Comparison of ENCODE assay signal across 18 cellular contexts in genomic region chr1:19388980-19389379, GRCh38.
DNase-seq lines count a peak whose midpoint lies in the region; ATAC-seq lines count a peak whose summit lies in the region.
"Had no signal": no experiment of that assay in that cellular context is flagged by ENCODE, and none has a peak within 500 bp of the region (broad histone marks: within the 10 kb centered on the region; RNA-seq: fewer than 3 reads in every experiment).

No MANE protein-coding gene starts in this region.

- H3K9me3 Mint-ChIP-seq in stimulated activated naive CD8-positive, alpha-beta T cell treated with anti-CD3 and anti-CD28 coated beads, Interleukin-15, Interleukin-2, amounts not matched to agents 100 ng/mL and 50 ng/mL, for 24 hours: no peaks in the 10 kb centered on the region
- H3K9me3 Mint-ChIP-seq in stimulated activated naive CD8-positive, alpha-beta T cell treated with anti-CD3 and anti-CD28 coated beads, Interleukin-15, amount 100 ng/mL, for 72 hours: no peaks in the 10 kb centered on the region
- no peaks in the 10 kb centered on the region for H3K9me3 Mint-ChIP-seq in activated T-helper 1 cell treated with anti-CD3 and anti-CD28 coated beads, Interleukin-12 subunit alpha, Interleukin-12 subunit beta, Interleukin-2, Interleukin-4 antibody, amounts not matched to agents 30 ng/mL and 10 ng/mL and 1 ng/mL, durations not matched to agents 14 hours and 24 hours and 36 hours
- H3K9me3 Mint-ChIP-seq in immature natural killer cell: no peaks in the 10 kb centered on the region
- H3K9me3 Mint-ChIP-seq: activated CD4-positive, alpha-beta memory T cell treated with anti-CD3 and anti-CD28 coated beads, Interleukin-2, amount 10 ng/mL, durations not matched to agents 7 days and 5 days; H9 had no signal

- DNase-seq in stimulated activated naive CD8-positive, alpha-beta T cell treated with anti-CD3 and anti-CD28 coated beads, Interleukin-15, amount 100 ng/mL, for 72 hours: no peak
- DNase-seq in activated T-helper 1 cell treated with anti-CD3 and anti-CD28 coated beads, Interleukin-12 subunit alpha, Interleukin-12 subunit beta, Interleukin-2, Interleukin-4 antibody, amounts not matched to agents 30 ng/mL and 10 ng/mL and 1 ng/mL, durations not matched to agents 14 hours and 24 hours and 36 hours (ENCODE audit: low spot score): no peak
- DNase-seq in immature natural killer cell (no peak), glomerular visceral epithelial cell (ENCODE audit: extremely low spot score) (no peak), D341Med (ENCODE audit: low spot score) (no peak), NCI-H128 (lab: John Stamatoyannopoulos, UW; ENCODE audit: unreplicated experiment) (no peak)
- DNase-seq: activated CD4-positive, alpha-beta memory T cell treated with anti-CD3 and anti-CD28 coated beads, Interleukin-2, amount 10 ng/mL, durations not matched to agents 7 days and 5 days; Calu3; gastrocnemius medialis; H9; NCI-H1436; NCI-H2171; NCI-H748 treated with DMSO at 0.1 percent for 48 hours; SIG-M5; stimulated activated CD8-positive, alpha-beta memory T cell treated with anti-CD3 and anti-CD28 coated beads, Interleukin-4, amount 100 ng/mL, for 48 hours; testis had no signal

- ATAC-seq in stimulated activated naive CD8-positive, alpha-beta T cell treated with anti-CD3 and anti-CD28 coated beads, Interleukin-15, amount 100 ng/mL, for 72 hours: no peak
- ATAC-seq in GM18502 (IDR thresholded peaks at IDR 0.05; ENCODE audit: poor library complexity, unreplicated experiment): no peak
- ATAC-seq: gastrocnemius medialis had no signal

- H3K4me3 Mint-ChIP-seq in stimulated activated naive CD8-positive, alpha-beta T cell treated with anti-CD3 and anti-CD28 coated beads, Interleukin-15, Interleukin-2, amounts not matched to agents 100 ng/mL and 50 ng/mL, for 24 hours: no peak overlapping the region
- H3K4me3 Mint-ChIP-seq in stimulated activated naive CD8-positive, alpha-beta T cell treated with anti-CD3 and anti-CD28 coated beads, Interleukin-15, amount 100 ng/mL, for 72 hours: no peak overlapping the region
- no peak overlapping the region for H3K4me3 Mint-ChIP-seq in activated T-helper 1 cell treated with anti-CD3 and anti-CD28 coated beads, Interleukin-12 subunit alpha, Interleukin-12 subunit beta, Interleukin-2, Interleukin-4 antibody, amounts not matched to agents 30 ng/mL and 10 ng/mL and 1 ng/mL, durations not matched to agents 14 hours and 24 hours and 36 hours
- no peak overlapping the region for H3K4me3 Mint-ChIP-seq in immature natural killer cell
- H3K4me3 Mint-ChIP-seq: activated CD4-positive, alpha-beta memory T cell treated with anti-CD3 and anti-CD28 coated beads, Interleukin-2, amount 10 ng/mL, durations not matched to agents 7 days and 5 days; H9 had no signal

- intact Hi-C loops in activated T-helper 1 cell treated with anti-CD3 and anti-CD28 coated beads, Interleukin-12 subunit alpha, Interleukin-12 subunit beta, Interleukin-2, Interleukin-4 antibody, amounts not matched to agents 30 ng/mL and 10 ng/mL and 1 ng/mL, durations not matched to agents 14 hours and 24 hours and 36 hours (cut with micrococcal nuclease): no loop called here

- H3K27ac Mint-ChIP-seq in stimulated activated naive CD8-positive, alpha-beta T cell treated with anti-CD3 and anti-CD28 coated beads, Interleukin-15, Interleukin-2, amounts not matched to agents 100 ng/mL and 50 ng/mL, for 24 hours: peak overlapping the region; percentile 69
- no peak overlapping the region for H3K27ac Mint-ChIP-seq in stimulated activated naive CD8-positive, alpha-beta T cell treated with anti-CD3 and anti-CD28 coated beads, Interleukin-15, amount 100 ng/mL, for 72 hours
- peak overlapping the region; percentile 37 for H3K27ac Mint-ChIP-seq in activated T-helper 1 cell treated with anti-CD3 and anti-CD28 coated beads, Interleukin-12 subunit alpha, Interleukin-12 subunit beta, Interleukin-2, Interleukin-4 antibody, amounts not matched to agents 30 ng/mL and 10 ng/mL and 1 ng/mL, durations not matched to agents 14 hours and 24 hours and 36 hours
- peak overlapping the region; percentile 11 to 68 (median 54) for H3K27ac Mint-ChIP-seq in immature natural killer cell

- peaks cover 66% of the 10 kb centered on the region for H3K4me1 Mint-ChIP-seq in stimulated activated naive CD8-positive, alpha-beta T cell treated with anti-CD3 and anti-CD28 coated beads, Interleukin-15, Interleukin-2, amounts not matched to agents 100 ng/mL and 50 ng/mL, for 24 hours (ENCODE audit: low read depth)
- H3K4me1 Mint-ChIP-seq in stimulated activated naive CD8-positive, alpha-beta T cell treated with anti-CD3 and anti-CD28 coated beads, Interleukin-15, amount 100 ng/mL, for 72 hours: peaks cover 77% of the 10 kb centered on the region
- peaks cover 52% of the 10 kb centered on the region for H3K4me1 Mint-ChIP-seq in activated T-helper 1 cell treated with anti-CD3 and anti-CD28 coated beads, Interleukin-12 subunit alpha, Interleukin-12 subunit beta, Interleukin-2, Interleukin-4 antibody, amounts not matched to agents 30 ng/mL and 10 ng/mL and 1 ng/mL, durations not matched to agents 14 hours and 24 hours and 36 hours (ENCODE audit: low read depth)
- H3K4me1 Mint-ChIP-seq in immature natural killer cell: peaks cover 82 to 85% of the 10 kb centered on the region in 2 donors

- no peaks in the 10 kb centered on the region for H3K27me3 Mint-ChIP-seq in stimulated activated naive CD8-positive, alpha-beta T cell treated with anti-CD3 and anti-CD28 coated beads, Interleukin-15, Interleukin-2, amounts not matched to agents 100 ng/mL and 50 ng/mL, for 24 hours
- H3K27me3 Mint-ChIP-seq in stimulated activated naive CD8-positive, alpha-beta T cell treated with anti-CD3 and anti-CD28 coated beads, Interleukin-15, amount 100 ng/mL, for 72 hours: no peaks in the 10 kb centered on the region
- no peaks in the 10 kb centered on the region for H3K27me3 Mint-ChIP-seq in activated T-helper 1 cell treated with anti-CD3 and anti-CD28 coated beads, Interleukin-12 subunit alpha, Interleukin-12 subunit beta, Interleukin-2, Interleukin-4 antibody, amounts not matched to agents 30 ng/mL and 10 ng/mL and 1 ng/mL, durations not matched to agents 14 hours and 24 hours and 36 hours (ENCODE audit: insufficient read depth)
- peaks cover 2 to 8% (median 6%) of the 10 kb centered on the region in 3 donors for H3K27me3 Mint-ChIP-seq in immature natural killer cell (ENCODE audit: low read depth in 3 of 3)
- H3K27me3 Mint-ChIP-seq: activated CD4-positive, alpha-beta memory T cell treated with anti-CD3 and anti-CD28 coated beads, Interleukin-2, amount 10 ng/mL, durations not matched to agents 7 days and 5 days had no signal

- peaks cover 20% of the 10 kb centered on the region for H3K36me3 Mint-ChIP-seq in stimulated activated naive CD8-positive, alpha-beta T cell treated with anti-CD3 and anti-CD28 coated beads, Interleukin-15, Interleukin-2, amounts not matched to agents 100 ng/mL and 50 ng/mL, for 24 hours (ENCODE audit: low read depth)
- peaks cover 11% of the 10 kb centered on the region for H3K36me3 Mint-ChIP-seq in activated T-helper 1 cell treated with anti-CD3 and anti-CD28 coated beads, Interleukin-12 subunit alpha, Interleukin-12 subunit beta, Interleukin-2, Interleukin-4 antibody, amounts not matched to agents 30 ng/mL and 10 ng/mL and 1 ng/mL, durations not matched to agents 14 hours and 24 hours and 36 hours (ENCODE audit: low read depth)
- H3K36me3 Mint-ChIP-seq in immature natural killer cell: peaks cover under 1 to 6% (median 4%) of the 10 kb centered on the region in 3 donors

Comparison
In these comparisons a context has a peak if more than half of its experiments do, and no peak if none do; other contexts are left out.
1. H3K27ac Mint-ChIP-seq: peak in stimulated activated naive CD8-positive, alpha-beta T cell treated with anti-CD3 and anti-CD28 coated beads, Interleukin-15, Interleukin-2, amounts not matched to agents 100 ng/mL and 50 ng/mL, for 24 hours (single experiment), activated T-helper 1 cell treated with anti-CD3 and anti-CD28 coated beads, Interleukin-12 subunit alpha, Interleukin-12 subunit beta, Interleukin-2, Interleukin-4 antibody, amounts not matched to agents 30 ng/mL and 10 ng/mL and 1 ng/mL, durations not matched to agents 14 hours and 24 hours and 36 hours (single experiment) and immature natural killer cell (6 of 6); none in stimulated activated naive CD8-positive, alpha-beta T cell treated with anti-CD3 and anti-CD28 coated beads, Interleukin-15, amount 100 ng/mL, for 72 hours (0 of 2).